9 cellular contexts compared by ENCODE assay signal in genomic region chr10:30455816-30456215, GRCh38. TPM values are rescaled to one million over a fixed set of nuclear protein-coding genes. Genes with fewer than 3 reads are reported as not detected.
DNase-seq lines count a peak whose midpoint lies in the region; ATAC-seq and TF ChIP-seq lines count a peak whose summit lies in the region.
"Had no signal": no experiment of that assay in that cellular context is flagged by ENCODE, and none has a peak within 500 bp of the region (broad histone marks: within the 10 kb centered on the region; RNA-seq: fewer than 3 reads in every experiment).

No MANE protein-coding gene starts in this region.

- H3K4me3 ChIP-seq in adrenal gland: no peak overlapping the region
- no peak overlapping the region for H3K4me3 ChIP-seq in skin epidermis
- H3K4me3 ChIP-seq: cardiac muscle cell had no signal

- no peak for TF ChIP-seq CTCF in adrenal gland (IDR thresholded peaks at IDR 0.05)

- no peak for DNase-seq in adrenal gland
- DNase-seq in kidney glomerular epithelial cell (lab: John Stamatoyannopoulos, UW): no peak
- no peak for DNase-seq in hepatic stellate cell (ENCODE audit: low spot score)
- DNase-seq in activated effector memory CD4-positive, alpha-beta T cell treated with Interleukin-2 at 50 U/mL for 16 hours: no peak
- DNase-seq in central memory CD4-positive, alpha-beta T cell: no peak

- intact Hi-C loops in adrenal gland (cut with DNase I): no loop called here

- WGBS in adrenal gland, 4 donors: 66 to 84% (median 67%) methylated on average over 4 of the region's 4 CpGs

- no peaks in the 10 kb centered on the region for H3K27me3 ChIP-seq in adrenal gland
- H3K27me3 ChIP-seq: cardiac muscle cell had no signal

- TF ChIP-seq POLR2A in adrenal gland (IDR thresholded peaks at IDR 0.05): no peak

- H3K27ac ChIP-seq in adrenal gland: peak overlapping the region in 4 of 5 donors; percentile 4 to 87 (median 56)
- peak overlapping the region in 20 of 21 experiments; percentile 10 to 80 (median 48) for H3K27ac ChIP-seq in skin epidermis
- H3K27ac ChIP-seq: cardiac muscle cell had no signal

- ATAC-seq in GM18907 (IDR thresholded peaks at IDR 0.05; ENCODE audit: unreplicated experiment) (peak; percentile 64), HG02884 (IDR thresholded peaks at IDR 0.05; ENCODE audit: unreplicated experiment) (peak; percentile 46)

- no peaks in the 10 kb centered on the region for H3K9me3 ChIP-seq in adrenal gland (replicated peaks in 1 of 3)

- H3K36me3 ChIP-seq in adrenal gland (replicated peaks in 1 of 2): peaks cover 0 to 68% of the 10 kb centered on the region in 2 donors

- H3K4me1 ChIP-seq in adrenal gland (replicated peaks in 1 of 2): peaks cover 9 to 47% of the 10 kb centered on the region in 2 donors

RNA-seq across cellular contexts. Expression of gene MAP3K8, which starts 21.8 kb away (rescaled TPM):
- 10 to 100 TPM in 7 of 8 donors, 1 to 10 TPM in 1; 2.0 to 58.0 (median 27.1) TPM for total RNA-seq in adrenal gland
- polyA plus RNA-seq in adrenal gland: 10 to 100 TPM; 13.4 to 32.4 (median 13.7) TPM
